24 cellular contexts compared by ENCODE assay signal in genomic region chr11:106480581-106481185, GRCh38.
DNase-seq lines count a peak whose midpoint lies in the region; ATAC-seq and TF ChIP-seq lines count a peak whose summit lies in the region.
"Had no signal": no experiment of that assay in that cellular context is flagged by ENCODE, and none has a peak within 500 bp of the region (broad histone marks: within the 10 kb centered on the region; RNA-seq: fewer than 3 reads in every experiment).

No MANE protein-coding gene starts in this region.

- DNase-seq in COLO829 (ENCODE audit: low spot score) (peak; percentile 48), PC-9 (peak in 1 of 2 experiments; percentile 58), fibroblast of pulmonary artery (ENCODE audit: low read depth) (peak; percentile 52), neural crest cell (ENCODE audit: low read depth, low spot score) (no peak), D341Med (ENCODE audit: low spot score) (no peak), SJCRH30 (no peak), sigmoid colon (no peak)
- DNase-seq: ACHN; activated CD4-positive, alpha-beta T cell treated with anti-CD3 and anti-CD28 coated beads, Interleukin-2, amount 50 U/mL, for 1 hour; activated gamma-delta T cell treated with Interleukin-2 at 50 U/mL for 16 hours; activated naive CD8-positive, alpha-beta T cell treated with anti-CD3 and anti-CD28 coated beads, Interleukin-2, amount 50 U/mL, for 24 hours; activated T-cell treated with anti-CD3 and anti-CD28 coated beads, Interleukin-2, amount 50 U/mL, for 4 hours; effector CD4-positive, alpha-beta T cell; foreskin keratinocyte; GF-D8; mesenchymal stem cell; NCI-H1694; NCI-H510A; nucleus accumbens; stimulated activated CD4-positive, alpha-beta T cell treated with anti-CD3 and anti-CD28 coated beads, Interleukin-2, amount 100 ng/mL, for 24 hours; tibial artery had no signal

- POLR2A ChIA-PET in PC-9 (lab: Charles Lee; ENCODE audit: unreplicated experiment), result no interaction called here

- TF ChIP-seq CTCF in PC-9 (conservative IDR thresholded peaks at IDR 0.05) (no peak), fibroblast of pulmonary artery (IDR thresholded peaks at IDR 0.05; ENCODE audit: low read length, missing control alignments) (no peak), neural crest cell (conservative IDR thresholded peaks at IDR 0.05) (no peak), sigmoid colon (IDR thresholded peaks at IDR 0.05) (no peak)

- H3K36me3 ChIP-seq in PC-9 (ENCODE audit: low read depth), result no peaks in the 10 kb centered on the region; the same call in 1 of the 2 replicates
- no peaks in the 10 kb centered on the region for H3K36me3 ChIP-seq in SJCRH30
- H3K36me3 ChIP-seq in sigmoid colon, result no peaks in the 10 kb centered on the region
- H3K36me3 ChIP-seq: BLaER1, tibial artery had no signal

- H3K9me3 ChIP-seq in PC-9 (ENCODE audit: insufficient read depth, low read depth), result no peaks in the 10 kb centered on the region; the same call in 1 of the 2 replicates
- H3K9me3 ChIP-seq in SJCRH30 (replicated peaks), result no peaks in the 10 kb centered on the region
- H3K9me3 ChIP-seq in sigmoid colon, result no peaks in the 10 kb centered on the region
- H3K9me3 ChIP-seq: BLaER1, tibial artery had no signal

- BruUV-seq in PC-9 (replicated peaks; lab: Mats Ljungman, UMichigan), result no TSS peak

- H3K79me2 ChIP-seq in PC-9 (ENCODE audit: low read depth), result no peaks in the 10 kb centered on the region

- peaks cover 44% of the 10 kb centered on the region for H3K4me1 ChIP-seq in PC-9 (replicated peaks; ENCODE audit: insufficient read depth)
- H3K4me1 ChIP-seq in SJCRH30, result peaks cover 27% of the 10 kb centered on the region
- H3K4me1 ChIP-seq in sigmoid colon, result no peaks in the 10 kb centered on the region
- H3K4me1 ChIP-seq: BLaER1, tibial artery had no signal

- ATAC-seq in HG02981 (IDR thresholded peaks at IDR 0.05; ENCODE audit: unreplicated experiment), result no peak
- ATAC-seq: activated naive CD8-positive, alpha-beta T cell treated with anti-CD3 and anti-CD28 coated beads, Interleukin-2, amount 50 U/mL, for 24 hours; activated T-cell treated with anti-CD3 and anti-CD28 coated beads, Interleukin-2, amount 50 U/mL, for 4 hours; foreskin keratinocyte had no signal

- H3K4me3 ChIP-seq in PC-9, result no peak overlapping the region
- no peak overlapping the region for H3K4me3 ChIP-seq in fibroblast of pulmonary artery (replicated peaks; ENCODE audit: low read depth, low read length)
- no peak overlapping the region for H3K4me3 ChIP-seq in SJCRH30
- no peak overlapping the region for H3K4me3 ChIP-seq in sigmoid colon
- H3K4me3 ChIP-seq: BLaER1, tibial artery had no signal

- H3K27ac ChIP-seq in PC-9, result 0 out of 2 replicates have a peak overlapping the region, but pooled peaks have one; percentile 6
- H3K27ac ChIP-seq in SJCRH30, result no peak overlapping the region
- no peak overlapping the region for H3K27ac ChIP-seq in sigmoid colon
- H3K27ac ChIP-seq: BLaER1, epithelial cell of prostate, foreskin keratinocyte, tibial artery had no signal

- H3K9me2 ChIP-seq in PC-9 (ENCODE audit: insufficient read depth), result no peaks in the 10 kb centered on the region; the same call in 1 of the 2 replicates

- H3K27me3 ChIP-seq in PC-9 (ENCODE audit: insufficient read depth, low read depth) (no peaks in the 10 kb centered on the region), SJCRH30 (no peaks in the 10 kb centered on the region), sigmoid colon (no peaks in the 10 kb centered on the region)
- H3K27me3 ChIP-seq: BLaER1, foreskin keratinocyte, tibial artery had no signal

- intact Hi-C loops in PC-9 (cut with micrococcal nuclease; ENCODE audit: unreplicated experiment) (no loop called here), sigmoid colon (cut with DNase I) (no loop called here)

- H4K20me1 ChIP-seq in PC-9 (ENCODE audit: insufficient read depth), result no peaks in the 10 kb centered on the region
- H4K20me1 ChIP-seq: BLaER1 had no signal

- H3K27me3 Mint-ChIP-seq in neural crest cell (ENCODE audit: low read depth), result no peaks in the 10 kb centered on the region
- H3K27me3 Mint-ChIP-seq: activated naive CD8-positive, alpha-beta T cell treated with anti-CD3 and anti-CD28 coated beads, Interleukin-2, amount 50 U/mL, for 24 hours had no signal

- no peak for TF ChIP-seq EP300 in sigmoid colon (IDR thresholded peaks at IDR 0.05)

- WGBS in sigmoid colon, 2 donors, result 89 to 91% methylated on average over 1 of the region's 1 CpG

- peaks cover 2% of the 10 kb centered on the region for H3K9me3 Mint-ChIP-seq in neural crest cell

- H3K4me2 ChIP-seq in PC-9, result no peak overlapping the region
- H3K4me2 ChIP-seq: BLaER1 had no signal

- no peak overlapping the region for H2AFZ ChIP-seq in PC-9

- H3K4me1 Mint-ChIP-seq in neural crest cell, result peaks cover 52% of the 10 kb centered on the region
- H3K4me1 Mint-ChIP-seq: activated naive CD8-positive, alpha-beta T cell treated with anti-CD3 and anti-CD28 coated beads, Interleukin-2, amount 50 U/mL, for 24 hours had no signal

- H3F3A ChIP-seq in PC-9 (ENCODE audit: insufficient read depth, low read depth), result peaks cover 18% of the 10 kb centered on the region

- H3K4me3 Mint-ChIP-seq in neural crest cell, result no peak overlapping the region
- H3K4me3 Mint-ChIP-seq: activated naive CD8-positive, alpha-beta T cell treated with anti-CD3 and anti-CD28 coated beads, Interleukin-2, amount 50 U/mL, for 24 hours; activated T-cell treated with anti-CD3 and anti-CD28 coated beads, Interleukin-2, amount 50 U/mL, for 4 hours had no signal

- peak overlapping the region; percentile 16 for H3K27ac Mint-ChIP-seq in neural crest cell (ENCODE audit: unreplicated experiment)
- H3K27ac Mint-ChIP-seq: activated naive CD8-positive, alpha-beta T cell treated with anti-CD3 and anti-CD28 coated beads, Interleukin-2, amount 50 U/mL, for 24 hours had no signal

- TF ChIP-seq POLR2A in sigmoid colon (IDR thresholded peaks at IDR 0.05), result no peak

- no peaks in the 10 kb centered on the region for H3K36me3 Mint-ChIP-seq in neural crest cell (ENCODE audit: low read depth)

- CTCF ChIA-PET in PC-9 (lab: Charles Lee), result interaction anchor here (0.7 kb wide), 1 partner anchor 325 kb away, joined by 10 read pairs; no protein-coding TSS in a partner anchor

Comparison
In these comparisons a context has a peak if more than half of its experiments do, and no peak if none do; other contexts are left out.
1. DNase-seq: peak in COLO829 (single experiment) and fibroblast of pulmonary artery (single experiment); none in neural crest cell (single experiment), D341Med (single experiment), SJCRH30 (0 of 2) and sigmoid colon (single experiment).